27 cellular contexts compared by ENCODE assay signal in genomic region chr15:98425173-98425572, GRCh38.
"Had no signal": no experiment of that assay in that cellular context is flagged by ENCODE, and none has a peak within 500 bp of the region (broad histone marks: within the 10 kb centered on the region; RNA-seq: fewer than 3 reads in every experiment).

No MANE protein-coding gene starts in this region.

- H3K27ac Mint-ChIP-seq: stimulated activated effector memory CD8-positive, alpha-beta T cell treated with anti-CD3 and anti-CD28 coated beads, Interleukin-12 subunit alpha, Interleukin-12 subunit beta, amount 100 ng/mL, for 72 hours; stimulated activated memory B cell treated with anti-CD40 and anti-IgM and Interleukin-4, amounts not matched to agents 10 μg/mL and 1 μg/mL and 100 μg/mL, for 72 hours; stimulated activated naive B cell treated with anti-CD40 and anti-IgM and Interleukin-4, amounts not matched to agents 10 μg/mL and 1 μg/mL and 100 μg/mL, for 72 hours; stimulated activated naive CD8-positive, alpha-beta T cell treated with anti-CD3 and anti-CD28 coated beads, Interleukin-15, amount 100 ng/mL, for 72 hours; stimulated activated naive CD8-positive, alpha-beta T cell treated with anti-CD3 and anti-CD28 coated beads, Interleukin-15, Interleukin-2, amounts not matched to agents 100 ng/mL and 50 ng/mL, for 24 hours; type B pancreatic cell had no signal

- H3K9me3 ChIP-seq: stomach, suprapubic skin, testis, thoracic aorta, thyroid gland, tibial artery, tibial nerve, transverse colon, upper lobe of left lung, upper lobe of right lung, uterus, vagina had no signal

- H3K36me3 ChIP-seq: stomach, suprapubic skin, thoracic aorta, thyroid gland, tibial artery, tibial nerve, transverse colon, upper lobe of left lung, upper lobe of right lung, uterus, vagina had no signal

- H3K27me3 ChIP-seq: testis, uterus, vagina had no signal

- H3K4me1 Mint-ChIP-seq: stimulated activated effector memory CD8-positive, alpha-beta T cell treated with anti-CD3 and anti-CD28 coated beads, Interleukin-12 subunit alpha, Interleukin-12 subunit beta, amount 100 ng/mL, for 72 hours had no signal

- H3K4me3 Mint-ChIP-seq: stimulated activated effector memory CD8-positive, alpha-beta T cell treated with anti-CD3 and anti-CD28 coated beads, Interleukin-12 subunit alpha, Interleukin-12 subunit beta, amount 100 ng/mL, for 72 hours; stimulated activated memory B cell treated with anti-CD40 and anti-IgM and Interleukin-4, amounts not matched to agents 10 μg/mL and 1 μg/mL and 100 μg/mL, for 72 hours; stimulated activated naive B cell treated with anti-CD40 and anti-IgM and Interleukin-4, amounts not matched to agents 10 μg/mL and 1 μg/mL and 100 μg/mL, for 72 hours; stimulated activated naive CD8-positive, alpha-beta T cell treated with anti-CD3 and anti-CD28 coated beads, Interleukin-15, amount 100 ng/mL, for 72 hours; stimulated activated naive CD8-positive, alpha-beta T cell treated with anti-CD3 and anti-CD28 coated beads, Interleukin-15, Interleukin-2, amounts not matched to agents 100 ng/mL and 50 ng/mL, for 24 hours had no signal

- H3K36me3 Mint-ChIP-seq: stimulated activated effector memory CD8-positive, alpha-beta T cell treated with anti-CD3 and anti-CD28 coated beads, Interleukin-12 subunit alpha, Interleukin-12 subunit beta, amount 100 ng/mL, for 72 hours; stimulated activated memory B cell treated with anti-CD40 and anti-IgM and Interleukin-4, amounts not matched to agents 10 μg/mL and 1 μg/mL and 100 μg/mL, for 72 hours; stimulated activated naive B cell treated with anti-CD40 and anti-IgM and Interleukin-4, amounts not matched to agents 10 μg/mL and 1 μg/mL and 100 μg/mL, for 72 hours; type B pancreatic cell had no signal

- H3K4me1 ChIP-seq: uterus had no signal

- H3K4me3 ChIP-seq: stomach, suprapubic skin, testis, thoracic aorta, thyroid gland, tibial artery, tibial nerve, transverse colon, upper lobe of left lung, upper lobe of right lung, uterus, vagina had no signal

- H3K9me3 Mint-ChIP-seq: stimulated activated effector memory CD8-positive, alpha-beta T cell treated with anti-CD3 and anti-CD28 coated beads, Interleukin-12 subunit alpha, Interleukin-12 subunit beta, amount 100 ng/mL, for 72 hours; stimulated activated naive B cell treated with anti-CD40 and anti-IgM and Interleukin-4, amounts not matched to agents 10 μg/mL and 1 μg/mL and 100 μg/mL, for 72 hours; stimulated activated naive CD8-positive, alpha-beta T cell treated with anti-CD3 and anti-CD28 coated beads, Interleukin-15, amount 100 ng/mL, for 72 hours; stimulated activated naive CD8-positive, alpha-beta T cell treated with anti-CD3 and anti-CD28 coated beads, Interleukin-15, Interleukin-2, amounts not matched to agents 100 ng/mL and 50 ng/mL, for 24 hours; type B pancreatic cell had no signal

- DNase-seq: stimulated activated CD4-positive, alpha-beta T cell treated with anti-CD3 and anti-CD28 coated beads, Interleukin-2, amount 100 ng/mL, for 48 hours; stimulated activated CD4-positive, alpha-beta T cell treated with anti-CD3 and anti-CD28 coated beads, Interleukin-4, amount 100 ng/mL, for 1 hour; stimulated activated CD4-positive, alpha-beta T cell treated with anti-CD3 and anti-CD28 coated beads, Interleukin-4, amount 100 ng/mL, for 24 hours; stimulated activated CD4-positive, alpha-beta T cell treated with anti-CD3 and anti-CD28 coated beads, Interleukin-4, amount 100 ng/mL, for 4 hours; stimulated activated CD8-positive, alpha-beta memory T cell treated with anti-CD3 and anti-CD28 coated beads, Interleukin-4, amount 100 ng/mL, for 48 hours; stimulated activated naive B cell treated with anti-CD40 and anti-IgM and Interleukin-4, amounts not matched to agents 10 μg/mL and 1 μg/mL and 100 μg/mL, for 72 hours; stimulated activated naive CD4-positive, alpha-beta T cell; stimulated activated naive CD4-positive, alpha-beta T cell treated with Interleukin-2 at 50 U/mL for 16 hours; stimulated activated naive CD8-positive, alpha-beta T cell treated with anti-CD3 and anti-CD28 coated beads, Interleukin-15, amount 100 ng/mL, for 72 hours; stimulated activated naive CD8-positive, alpha-beta T cell treated with anti-CD3 and anti-CD28 coated beads, Interleukin-15, Interleukin-2, amounts not matched to agents 100 U/mL and 50 U/mL, for 24 hours; stomach; substantia nigra; testis; thyroid gland; tibial artery; transverse colon; upper lobe of left lung; upper lobe of right lung; uterus had no signal

- H3K27ac ChIP-seq: stomach, suprapubic skin, testis, thoracic aorta, thyroid gland, tibial artery, tibial nerve, transverse colon, upper lobe of left lung, upper lobe of right lung, uterus, vagina had no signal

- ATAC-seq: stimulated activated effector memory CD8-positive, alpha-beta T cell treated with anti-CD3 and anti-CD28 coated beads, Interleukin-12 subunit alpha, Interleukin-12 subunit beta, amount 100 ng/mL, for 72 hours; stimulated activated memory B cell treated with anti-CD40 and anti-IgM and Interleukin-4, amounts not matched to agents 10 μg/mL and 1 μg/mL and 100 μg/mL, for 72 hours; stimulated activated naive B cell treated with anti-CD40 and anti-IgM and Interleukin-4, amounts not matched to agents 10 μg/mL and 1 μg/mL and 100 μg/mL, for 72 hours; stimulated activated naive CD8-positive, alpha-beta T cell treated with anti-CD3 and anti-CD28 coated beads, Interleukin-15, amount 100 ng/mL, for 72 hours; stimulated activated naive CD8-positive, alpha-beta T cell treated with anti-CD3 and anti-CD28 coated beads, Interleukin-15, Interleukin-2, amounts not matched to agents 100 U/mL and 50 U/mL, for 24 hours; upper lobe of right lung had no signal
